Comparison of ENCODE assay signal across 7 cellular contexts in the genomic region with DNA sequence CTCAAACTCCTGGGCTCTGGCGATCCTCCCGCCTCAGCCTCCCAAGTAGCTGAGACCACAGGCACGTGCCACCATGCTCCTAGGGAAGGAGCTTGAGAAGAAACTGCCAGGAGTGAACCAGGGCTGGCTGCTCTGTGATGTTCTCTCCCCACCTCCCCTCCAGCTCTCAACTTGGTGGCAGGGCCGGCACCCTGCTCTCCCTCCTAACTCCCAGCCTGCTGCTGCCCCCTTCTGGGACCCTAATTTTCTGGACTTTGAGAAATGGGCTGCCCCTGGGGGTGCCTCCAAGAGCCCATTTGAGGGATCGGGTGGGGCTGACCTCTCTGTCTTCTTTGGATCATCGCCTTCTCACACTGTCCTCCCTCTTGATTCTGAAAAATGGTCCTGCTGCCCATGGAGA. TPM values are rescaled to one million over a fixed set of nuclear protein-coding genes. Genes with fewer than 3 reads are reported as not detected.
DNase-seq lines count a peak whose midpoint lies in the region; FAIRE-seq and TF ChIP-seq lines count a peak whose summit lies in the region.

No MANE protein-coding gene starts in this region.

- peak; percentile 61; the same call in 1 of the 2 replicates for TF ChIP-seq CTCF in HEK293 (tag by site-specific recombination; IDR thresholded peaks at IDR 0.05)
- TF ChIP-seq CTCF in dorsolateral prefrontal cortex (IDR thresholded peaks at IDR 0.05 in 54 of 56, conservative IDR thresholded peaks at IDR 0.05 in 2 of 56; ENCODE audit: low read depth in 1 of 56, partially characterized antibody in 56 of 56), result peak in 43 of 56 donors; percentile 5 to 60 (median 27)

- CTCF ChIA-PET in HEK293 (lab: Yijun Ruan, JAX), result interaction anchor here (0.7 to 13.6 kb wide), 23 partner anchors 11 to 488 kb away, joined by 3 to 378 read pairs (median 4); partner anchors contain the start of gene STAT3

- H3K36me3 ChIP-seq in HEK293 (ENCODE audit: control insufficient read depth in 2 of 2, insufficient read depth in 1 of 2, low read length in 2 of 2), result peaks cover 3 to 7% of the 10 kb centered on the region in 2 experiments; a peak in 1 of 3 replicates

- H3K27me3 Mint-ChIP-seq in T-helper 2 cell treated with Interferon-gamma antibody and Interleukin-4, amounts not matched to agents 5 μg/mL and 100 μg/mL, for 36 hours (ENCODE audit: low read depth), result no peaks in the 10 kb centered on the region

- FAIRE-seq in GM12891 (lab: Jason Lieb, UNC), result no peak

- H3K9me3 ChIP-seq in HEK293 (ENCODE audit: control insufficient read depth, insufficient read depth, low read depth, low read length), result no peaks in the 10 kb centered on the region

- no peak overlapping the region for H3K27ac ChIP-seq in HEK293 (ENCODE audit: extremely low read depth, low read depth, low read length)
- peak overlapping the region in 2 of 59 donors; percentile 25 to 36 for H3K27ac ChIP-seq in dorsolateral prefrontal cortex

- no peak overlapping the region for H3K4me3 Mint-ChIP-seq in T-helper 2 cell treated with Interferon-gamma antibody and Interleukin-4, amounts not matched to agents 5 μg/mL and 100 μg/mL, for 36 hours

- H3K4me3 ChIP-seq in HEK293 (ENCODE audit: low read depth, low read length), result no peak overlapping the region
- H3K4me3 ChIP-seq in dorsolateral prefrontal cortex, result no peak overlapping the region

- intact Hi-C loops in dorsolateral prefrontal cortex (cut with DNase I), result no loop called here

- H3K9me3 Mint-ChIP-seq in T-helper 2 cell treated with Interferon-gamma antibody and Interleukin-4, amounts not matched to agents 5 μg/mL and 100 μg/mL, for 36 hours, result no peaks in the 10 kb centered on the region

- POLR2A ChIA-PET in HEK293 (lab: Yijun Ruan, JAX), result interaction anchor here (0.7 to 2.8 kb wide), 4 partner anchors 15 to 166 kb away, joined by 3 to 10 read pairs (median 5); partner anchors contain the start of genes CAVIN1 and STAT3

- no peaks in the 10 kb centered on the region for H3K36me3 Mint-ChIP-seq in T-helper 2 cell treated with Interferon-gamma antibody and Interleukin-4, amounts not matched to agents 5 μg/mL and 100 μg/mL, for 36 hours (ENCODE audit: low read depth)

- H3K27ac Mint-ChIP-seq in T-helper 2 cell treated with Interferon-gamma antibody and Interleukin-4, amounts not matched to agents 5 μg/mL and 100 μg/mL, for 36 hours, result no peak overlapping the region

- H3K4me1 Mint-ChIP-seq in T-helper 2 cell treated with Interferon-gamma antibody and Interleukin-4, amounts not matched to agents 5 μg/mL and 100 μg/mL, for 36 hours (ENCODE audit: low read depth), result peaks cover 20% of the 10 kb centered on the region

- H3K4me1 ChIP-seq in HEK293 (ENCODE audit: control insufficient read depth, insufficient read depth, low read length), result no peaks in the 10 kb centered on the region

- DNase-seq in T-helper 2 cell treated with Interferon-gamma antibody and Interleukin-4, amounts not matched to agents 5 μg/mL and 100 μg/mL, for 36 hours (ENCODE audit: low spot score), result peak; percentile 32
- DNase-seq in dorsolateral prefrontal cortex, result no peak
- DNase-seq in stimulated activated CD4-positive, alpha-beta T cell treated with anti-CD3 and anti-CD28 coated beads, Interleukin-2, amount 100 ng/mL, for 48 hours, result peak; percentile 49 to 52
- no peak for DNase-seq in SK-N-DZ (ENCODE audit: low spot score)
- DNase-seq in LoVo (ENCODE audit: low spot score), result no peak
- no peak for DNase-seq in GM12891 (ENCODE audit: insufficient read length, low spot score)

- H3K27me3 ChIP-seq in dorsolateral prefrontal cortex, result peaks cover 0 to 4% (median 0%) of the 10 kb centered on the region in 45 donors

- no peak for TF ChIP-seq POLR2A in GM12891 (IDR thresholded peaks at IDR 0.05; ENCODE audit: low read depth, low read length)

TF ChIP-seq in HEK293, 187 proteins besides CTCF, POLR2A, EP300 and RAD21 (continues in another document):
- TF ChIP-seq PRDM10 (tag by site-specific recombination; IDR thresholded peaks at IDR 0.05), result peak; percentile 67
- TF ChIP-seq ZXDB (tag by site-specific recombination; IDR thresholded peaks at IDR 0.05), result no peak
- no peak for TF ChIP-seq ZNF623 (tag by site-specific recombination; IDR thresholded peaks at IDR 0.05)
- TF ChIP-seq GLIS1 (tag by site-specific recombination; IDR thresholded peaks at IDR 0.05), result peak; percentile 19; the same call in 1 of the 2 replicates
- TF ChIP-seq ZNF561 (tag by site-specific recombination; IDR thresholded peaks at IDR 0.05; ENCODE audit: borderline replicate concordance), result 0 out of 2 replicates have a peak, but pooled peaks have one; percentile 53
- TF ChIP-seq ZNF626 (tag by site-specific recombination; IDR thresholded peaks at IDR 0.05), result no peak
- no peak for TF ChIP-seq ZNF830 (tag by site-specific recombination; IDR thresholded peaks at IDR 0.05; ENCODE audit: low read depth)

TF ChIP-seq in GM12891, 5 proteins besides CTCF, POLR2A, EP300 and RAD21:
- no peak for TF ChIP-seq TAF1 (IDR thresholded peaks at IDR 0.05; ENCODE audit: low read depth, low read length)
- TF ChIP-seq POU2F2 (IDR thresholded peaks at IDR 0.05; ENCODE audit: low read depth, low read length), result no peak
- no peak for TF ChIP-seq POLR2AphosphoS5 (IDR thresholded peaks at IDR 0.05; ENCODE audit: low read depth, low read length)
- TF ChIP-seq PAX5 (IDR thresholded peaks at IDR 0.05; ENCODE audit: insufficient read depth, low read length, severe bottlenecking), result no peak
- no peak for TF ChIP-seq SPI1 (IDR thresholded peaks at IDR 0.05; ENCODE audit: low read depth, low read length)
TF ChIP-seq in GM12891: peak in this region for 0.

RNA-seq across cellular contexts. Expression of gene STAT3, which starts 14.9 kb away (rescaled TPM):
- total RNA-seq in dorsolateral prefrontal cortex, result 100 to 1,000 TPM in 55 of 120 experiments, 10 to 100 TPM in 65; 57.7 to 203 (median 98.0) TPM
- polyA plus RNA-seq in SK-N-DZ (2014; cell fraction: cytosol; rRNA removed), result 20.7 and 23.9 TPM in 2 replicates
- 17.7 and 20.4 TPM in 2 replicates for polyA plus RNA-seq in SK-N-DZ (2014; cell fraction: nucleus; rRNA removed)
- 47.8 TPM for polyA plus RNA-seq in GM12891 (2012; ENCODE audit: low read depth, missing spikeins)

RNA-seq across cellular contexts. Expression of gene CAVIN1, which starts 19.9 kb away (rescaled TPM):
- total RNA-seq in dorsolateral prefrontal cortex, result 10 to 100 TPM; 11.5 to 70.8 (median 30.0) TPM
- not detected in 2 replicates for polyA plus RNA-seq in SK-N-DZ (2014; cell fraction: cytosol; rRNA removed)
- not detected in 2 replicates for polyA plus RNA-seq in SK-N-DZ (2014; cell fraction: nucleus; rRNA removed)
- 2.0 TPM for polyA plus RNA-seq in GM12891 (2012; ENCODE audit: low read depth, missing spikeins)

RNA-seq across cellular contexts. Expression of gene ATP6V0A1, which starts 55.5 kb away (rescaled TPM):
- 100 to 1,000 TPM; 253 to 459 (median 379) TPM for total RNA-seq in dorsolateral prefrontal cortex
- polyA plus RNA-seq in SK-N-DZ (2014; cell fraction: cytosol; rRNA removed), result 26.9 and 27.5 TPM in 2 replicates
- polyA plus RNA-seq in SK-N-DZ (2014; cell fraction: nucleus; rRNA removed), result 49.7 and 84.7 TPM in 2 replicates
- 27.1 TPM for polyA plus RNA-seq in GM12891 (2012; ENCODE audit: low read depth, missing spikeins)

Comparison
In these comparisons a context has a peak if more than half of its experiments do, and no peak if none do; other contexts are left out.
1. DNase-seq: peak in T-helper 2 cell treated with Interferon-gamma antibody and Interleukin-4, amounts not matched to agents 5 μg/mL and 100 μg/mL, for 36 hours (single experiment) and stimulated activated CD4-positive, alpha-beta T cell treated with anti-CD3 and anti-CD28 coated beads, Interleukin-2, amount 100 ng/mL, for 48 hours (2 of 2); none in dorsolateral prefrontal cortex (0 of 10), SK-N-DZ (single experiment), LoVo (single experiment) and GM12891 (single experiment).